In genomic region chr7:46424934-46425333, GRCh38 we compare ENCODE assay signal across 21 cellular contexts.
"Had no signal": no experiment of that assay in that cellular context is flagged by ENCODE, and none has a peak within 500 bp of the region (broad histone marks: within the 10 kb centered on the region; RNA-seq: fewer than 3 reads in every experiment).

No MANE protein-coding gene starts in this region.

- H3K4me1 ChIP-seq: colonic mucosa, esophagus muscularis mucosa, gastrocnemius medialis had no signal

- H3K4me3 Mint-ChIP-seq: activated CD8-positive, alpha-beta memory T cell treated with anti-CD3 and anti-CD28 coated beads, Interleukin-2, amount 10 ng/mL, durations not matched to agents 7 days and 5 days; activated naive CD4-positive, alpha-beta T cell treated with anti-CD3 and anti-CD28 coated beads, Interleukin-2, amount 10 ng/mL, durations not matched to agents 7 days and 5 days; naive thymus-derived CD4-positive, alpha-beta T cell; stimulated activated effector memory CD8-positive, alpha-beta T cell treated with anti-CD3 and anti-CD28 coated beads, Interleukin-12 subunit alpha, Interleukin-12 subunit beta, amount 100 ng/mL, for 72 hours had no signal

- DNase-seq: activated CD4-positive, alpha-beta T cell treated with anti-CD3 and anti-CD28 coated beads for 1 hour; activated CD4-positive, alpha-beta T cell treated with anti-CD3 and anti-CD28 coated beads, Interleukin-2, amount 50 U/mL, for 48 hours; activated CD8-positive, alpha-beta memory T cell treated with anti-CD3 and anti-CD28 coated beads, Interleukin-2, amount 10 ng/mL, durations not matched to agents 7 days and 5 days; activated naive CD4-positive, alpha-beta T cell treated with anti-CD3 and anti-CD28 coated beads, Interleukin-2, amount 10 ng/mL, durations not matched to agents 7 days and 5 days; activated T-cell treated with anti-CD3 and anti-CD28 coated beads, Interleukin-2, amount 50 U/mL, for 1 hour; caudate nucleus; colonic mucosa; effector CD4-positive, alpha-beta T cell; gastrocnemius medialis; heart right ventricle; left colon; naive thymus-derived CD4-positive, alpha-beta T cell; ovary; stimulated activated CD4-positive, alpha-beta T cell treated with anti-CD3 and anti-CD28 coated beads, Interleukin-12 subunit alpha, Interleukin-12 subunit beta, amount 100 ng/mL, for 4 hours; stimulated activated CD4-positive, alpha-beta T cell treated with anti-CD3 and anti-CD28 coated beads, Interleukin-2, amount 100 ng/mL, for 24 hours; T-helper 1 cell had no signal

- H3K36me3 ChIP-seq: colonic mucosa, esophagus muscularis mucosa, gastrocnemius medialis, heart right ventricle, ovary, thoracic aorta had no signal

- H3K36me3 Mint-ChIP-seq: activated CD8-positive, alpha-beta memory T cell treated with anti-CD3 and anti-CD28 coated beads, Interleukin-2, amount 10 ng/mL, durations not matched to agents 7 days and 5 days; activated naive CD4-positive, alpha-beta T cell treated with anti-CD3 and anti-CD28 coated beads, Interleukin-2, amount 10 ng/mL, durations not matched to agents 7 days and 5 days; naive thymus-derived CD4-positive, alpha-beta T cell; stimulated activated effector memory CD8-positive, alpha-beta T cell treated with anti-CD3 and anti-CD28 coated beads, Interleukin-12 subunit alpha, Interleukin-12 subunit beta, amount 100 ng/mL, for 72 hours had no signal

- H3K27me3 ChIP-seq: colonic mucosa, esophagus muscularis mucosa, gastrocnemius medialis, heart right ventricle, ovary had no signal

- H3K9me3 Mint-ChIP-seq: activated naive CD4-positive, alpha-beta T cell treated with anti-CD3 and anti-CD28 coated beads, Interleukin-2, amount 10 ng/mL, durations not matched to agents 7 days and 5 days had no signal

- H3K27ac Mint-ChIP-seq: activated CD8-positive, alpha-beta memory T cell treated with anti-CD3 and anti-CD28 coated beads, Interleukin-2, amount 10 ng/mL, durations not matched to agents 7 days and 5 days; activated naive CD4-positive, alpha-beta T cell treated with anti-CD3 and anti-CD28 coated beads, Interleukin-2, amount 10 ng/mL, durations not matched to agents 7 days and 5 days; activated T-helper 2 cell treated with anti-CD3 and anti-CD28 coated beads, Interferon-gamma antibody, Interleukin-2, Interleukin-4, amounts not matched to agents 10 μg/mL and 5 μg/mL and 100 μg/mL, durations not matched to agents 14 hours and 24 hours and 36 hours; naive thymus-derived CD4-positive, alpha-beta T cell; stimulated activated effector memory CD8-positive, alpha-beta T cell treated with anti-CD3 and anti-CD28 coated beads, Interleukin-12 subunit alpha, Interleukin-12 subunit beta, amount 100 ng/mL, for 72 hours had no signal

- H3K9me3 ChIP-seq: colonic mucosa, esophagus muscularis mucosa, gastrocnemius medialis, heart right ventricle, ovary, thoracic aorta had no signal

- H3K4me3 ChIP-seq: colonic mucosa, esophagus muscularis mucosa, gastrocnemius medialis, heart right ventricle, lung, ovary, thoracic aorta had no signal

- ATAC-seq: activated CD8-positive, alpha-beta memory T cell treated with anti-CD3 and anti-CD28 coated beads, Interleukin-2, amount 10 ng/mL, durations not matched to agents 7 days and 5 days; gastrocnemius medialis; left colon; naive thymus-derived CD4-positive, alpha-beta T cell; stimulated activated effector memory CD8-positive, alpha-beta T cell treated with anti-CD3 and anti-CD28 coated beads, Interleukin-12 subunit alpha, Interleukin-12 subunit beta, amount 100 ng/mL, for 72 hours had no signal

- H3K4me1 Mint-ChIP-seq: activated CD8-positive, alpha-beta memory T cell treated with anti-CD3 and anti-CD28 coated beads, Interleukin-2, amount 10 ng/mL, durations not matched to agents 7 days and 5 days; activated naive CD4-positive, alpha-beta T cell treated with anti-CD3 and anti-CD28 coated beads, Interleukin-2, amount 10 ng/mL, durations not matched to agents 7 days and 5 days; stimulated activated effector memory CD8-positive, alpha-beta T cell treated with anti-CD3 and anti-CD28 coated beads, Interleukin-12 subunit alpha, Interleukin-12 subunit beta, amount 100 ng/mL, for 72 hours had no signal

- H3K27ac ChIP-seq: colonic mucosa, esophagus muscularis mucosa, gastrocnemius medialis, heart right ventricle, ovary, thoracic aorta had no signal

- H3K27me3 Mint-ChIP-seq: activated CD8-positive, alpha-beta memory T cell treated with anti-CD3 and anti-CD28 coated beads, Interleukin-2, amount 10 ng/mL, durations not matched to agents 7 days and 5 days; activated naive CD4-positive, alpha-beta T cell treated with anti-CD3 and anti-CD28 coated beads, Interleukin-2, amount 10 ng/mL, durations not matched to agents 7 days and 5 days had no signal
